ENCODE assay signal across 1 cellular context in the genomic region with DNA sequence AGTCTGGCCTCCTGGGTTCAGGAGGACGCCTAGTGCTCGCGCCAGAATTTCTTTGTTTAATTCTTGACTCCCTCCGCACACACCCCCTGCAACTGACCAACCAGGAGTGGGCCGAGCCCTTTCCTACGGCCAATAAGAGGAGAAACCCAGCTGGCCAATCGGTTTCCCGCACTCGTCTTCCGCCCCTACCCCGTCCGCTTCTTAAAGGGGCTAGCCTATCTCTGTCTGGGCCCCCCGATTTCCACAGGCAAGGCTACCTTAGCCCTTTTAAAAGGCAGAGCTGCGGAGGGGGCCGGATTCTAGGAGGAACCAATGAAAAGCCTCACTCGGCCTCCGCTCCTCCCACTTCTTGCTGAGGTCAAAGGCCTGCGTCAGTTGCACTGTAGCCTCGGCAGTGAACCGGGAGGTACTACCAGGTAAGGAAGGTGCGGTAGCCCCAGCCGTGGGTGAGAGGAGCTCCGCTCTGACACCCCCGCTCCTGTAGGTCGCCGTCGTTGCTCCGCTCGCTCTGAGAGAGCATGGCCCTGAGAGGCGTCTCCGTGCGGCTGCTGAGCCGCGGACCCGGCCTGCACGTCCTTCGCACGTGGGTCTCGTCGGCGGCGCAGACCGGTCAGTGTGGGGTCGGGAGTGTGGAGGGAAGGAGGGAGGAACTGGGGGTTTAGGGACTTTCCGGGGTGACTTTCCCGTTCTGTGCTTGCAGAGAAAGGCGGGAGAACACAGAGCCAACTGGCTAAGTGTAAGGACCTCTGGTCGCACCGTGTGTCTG.
TF ChIP-seq lines count a peak whose summit lies in the region.

A gene (plus strand): TSS at position 374 of the 766 bp plus-strand sequence. CDS start 145 bp downstream, at position 519.

TF ChIP-seq in HepG2, 621 proteins besides CTCF, POLR2A, EP300 and RAD21 (continued from another document and continues in another):
- TF ChIP-seq, protein P1, sequence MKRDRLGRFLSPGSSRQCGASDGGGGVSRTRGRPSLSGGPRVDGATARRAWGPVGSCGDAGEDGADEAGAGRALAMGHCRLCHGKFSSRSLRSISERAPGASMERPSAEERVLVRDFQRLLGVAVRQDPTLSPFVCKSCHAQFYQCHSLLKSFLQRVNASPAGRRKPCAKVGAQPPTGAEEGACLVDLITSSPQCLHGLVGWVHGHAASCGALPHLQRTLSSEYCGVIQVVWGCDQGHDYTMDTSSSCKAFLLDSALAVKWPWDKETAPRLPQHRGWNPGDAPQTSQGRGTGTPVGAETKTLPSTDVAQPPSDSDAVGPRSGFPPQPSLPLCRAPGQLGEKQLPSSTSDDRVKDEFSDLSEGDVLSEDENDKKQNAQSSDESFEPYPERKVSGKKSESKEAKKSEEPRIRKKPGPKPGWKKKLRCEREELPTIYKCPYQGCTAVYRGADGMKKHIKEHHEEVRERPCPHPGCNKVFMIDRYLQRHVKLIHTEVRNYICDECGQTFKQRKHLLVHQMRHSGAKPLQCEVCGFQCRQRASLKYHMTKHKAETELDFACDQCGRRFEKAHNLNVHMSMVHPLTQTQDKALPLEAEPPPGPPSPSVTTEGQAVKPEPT (CRISPR knock-in tag; IDR thresholded peaks at IDR 0.05; ENCODE audit: low read depth): peak; percentile 66; the same call in 1 of the 2 replicates
- TF ChIP-seq, protein P2, sequence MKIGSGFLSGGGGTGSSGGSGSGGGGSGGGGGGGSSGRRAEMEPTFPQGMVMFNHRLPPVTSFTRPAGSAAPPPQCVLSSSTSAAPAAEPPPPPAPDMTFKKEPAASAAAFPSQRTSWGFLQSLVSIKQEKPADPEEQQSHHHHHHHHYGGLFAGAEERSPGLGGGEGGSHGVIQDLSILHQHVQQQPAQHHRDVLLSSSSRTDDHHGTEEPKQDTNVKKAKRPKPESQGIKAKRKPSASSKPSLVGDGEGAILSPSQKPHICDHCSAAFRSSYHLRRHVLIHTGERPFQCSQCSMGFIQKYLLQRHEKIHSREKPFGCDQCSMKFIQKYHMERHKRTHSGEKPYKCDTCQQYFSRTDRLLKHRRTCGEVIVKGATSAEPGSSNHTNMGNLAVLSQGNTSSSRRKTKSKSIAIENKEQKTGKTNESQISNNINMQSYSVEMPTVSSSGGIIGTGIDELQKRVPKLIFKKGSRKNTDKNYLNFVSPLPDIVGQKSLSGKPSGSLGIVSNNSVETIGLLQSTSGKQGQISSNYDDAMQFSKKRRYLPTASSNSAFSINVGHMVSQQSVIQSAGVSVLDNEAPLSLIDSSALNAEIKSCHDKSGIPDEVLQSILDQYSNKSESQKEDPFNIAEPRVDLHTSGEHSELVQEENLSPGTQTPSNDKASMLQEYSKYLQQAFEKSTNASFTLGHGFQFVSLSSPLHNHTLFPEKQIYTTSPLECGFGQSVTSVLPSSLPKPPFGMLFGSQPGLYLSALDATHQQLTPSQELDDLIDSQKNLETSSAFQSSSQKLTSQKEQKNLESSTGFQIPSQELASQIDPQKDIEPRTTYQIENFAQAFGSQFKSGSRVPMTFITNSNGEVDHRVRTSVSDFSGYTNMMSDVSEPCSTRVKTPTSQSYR (CRISPR knock-in tag; IDR thresholded peaks at IDR 0.05; ENCODE audit: borderline replicate concordance): no peak
- 0 out of 2 replicates have a peak, but pooled peaks have one; percentile 29 for TF ChIP-seq ZNF570 (CRISPR knock-in tag; IDR thresholded peaks at IDR 0.05; ENCODE audit: borderline replicate concordance)
- no peak for TF ChIP-seq ZNF615 (CRISPR knock-in tag; IDR thresholded peaks at IDR 0.05; ENCODE audit: borderline replicate concordance)
- peak; percentile 93 for TF ChIP-seq RNF2 (conservative IDR thresholded peaks at IDR 0.05; ENCODE audit: low read depth)
- 0 out of 2 replicates have a peak, but pooled peaks have one; percentile 41 for TF ChIP-seq ZNF598 (CRISPR knock-in tag; IDR thresholded peaks at IDR 0.05; ENCODE audit: borderline replicate concordance)
- no peak for TF ChIP-seq DNMT1 (CRISPR knock-in tag; IDR thresholded peaks at IDR 0.05)
- TF ChIP-seq GABPB1 (CRISPR knock-in tag; IDR thresholded peaks at IDR 0.05): peak; percentile 78
- TF ChIP-seq ZNF567 (CRISPR knock-in tag; IDR thresholded peaks at IDR 0.05; ENCODE audit: borderline replicate concordance): peak; percentile 87; the same call in 1 of the 2 replicates
- TF ChIP-seq KLF13 (CRISPR knock-in tag; IDR thresholded peaks at IDR 0.05): no peak
- TF ChIP-seq, protein P3, sequence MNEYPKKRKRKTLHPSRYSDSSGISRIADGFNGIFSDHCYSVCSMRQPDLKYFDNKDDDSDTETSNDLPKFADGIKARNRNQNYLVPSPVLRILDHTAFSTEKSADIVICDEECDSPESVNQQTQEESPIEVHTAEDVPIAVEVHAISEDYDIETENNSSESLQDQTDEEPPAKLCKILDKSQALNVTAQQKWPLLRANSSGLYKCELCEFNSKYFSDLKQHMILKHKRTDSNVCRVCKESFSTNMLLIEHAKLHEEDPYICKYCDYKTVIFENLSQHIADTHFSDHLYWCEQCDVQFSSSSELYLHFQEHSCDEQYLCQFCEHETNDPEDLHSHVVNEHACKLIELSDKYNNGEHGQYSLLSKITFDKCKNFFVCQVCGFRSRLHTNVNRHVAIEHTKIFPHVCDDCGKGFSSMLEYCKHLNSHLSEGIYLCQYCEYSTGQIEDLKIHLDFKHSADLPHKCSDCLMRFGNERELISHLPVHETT (CRISPR knock-in tag; conservative IDR thresholded peaks at IDR 0.05): no peak; the same call in 1 of the 2 replicates
- TF ChIP-seq SP140L (CRISPR knock-in tag; IDR thresholded peaks at IDR 0.05; ENCODE audit: borderline replicate concordance): no peak
- TF ChIP-seq, protein P4, sequence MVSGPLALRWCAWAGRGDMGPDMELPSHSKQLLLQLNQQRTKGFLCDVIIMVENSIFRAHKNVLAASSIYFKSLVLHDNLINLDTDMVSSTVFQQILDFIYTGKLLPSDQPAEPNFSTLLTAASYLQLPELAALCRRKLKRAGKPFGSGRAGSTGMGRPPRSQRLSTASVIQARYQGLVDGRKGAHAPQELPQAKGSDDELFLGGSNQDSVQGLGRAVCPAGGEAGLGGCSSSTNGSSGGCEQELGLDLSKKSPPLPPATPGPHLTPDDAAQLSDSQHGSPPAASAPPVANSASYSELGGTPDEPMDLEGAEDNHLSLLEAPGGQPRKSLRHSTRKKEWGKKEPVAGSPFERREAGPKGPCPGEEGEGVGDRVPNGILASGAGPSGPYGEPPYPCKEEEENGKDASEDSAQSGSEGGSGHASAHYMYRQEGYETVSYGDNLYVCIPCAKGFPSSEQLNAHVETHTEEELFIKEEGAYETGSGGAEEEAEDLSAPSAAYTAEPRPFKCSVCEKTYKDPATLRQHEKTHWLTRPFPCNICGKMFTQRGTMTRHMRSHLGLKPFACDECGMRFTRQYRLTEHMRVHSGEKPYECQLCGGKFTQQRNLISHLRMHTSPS (CRISPR knock-in tag; IDR thresholded peaks at IDR 0.05; ENCODE audit: low read depth): no peak
- TF ChIP-seq, protein P5, sequence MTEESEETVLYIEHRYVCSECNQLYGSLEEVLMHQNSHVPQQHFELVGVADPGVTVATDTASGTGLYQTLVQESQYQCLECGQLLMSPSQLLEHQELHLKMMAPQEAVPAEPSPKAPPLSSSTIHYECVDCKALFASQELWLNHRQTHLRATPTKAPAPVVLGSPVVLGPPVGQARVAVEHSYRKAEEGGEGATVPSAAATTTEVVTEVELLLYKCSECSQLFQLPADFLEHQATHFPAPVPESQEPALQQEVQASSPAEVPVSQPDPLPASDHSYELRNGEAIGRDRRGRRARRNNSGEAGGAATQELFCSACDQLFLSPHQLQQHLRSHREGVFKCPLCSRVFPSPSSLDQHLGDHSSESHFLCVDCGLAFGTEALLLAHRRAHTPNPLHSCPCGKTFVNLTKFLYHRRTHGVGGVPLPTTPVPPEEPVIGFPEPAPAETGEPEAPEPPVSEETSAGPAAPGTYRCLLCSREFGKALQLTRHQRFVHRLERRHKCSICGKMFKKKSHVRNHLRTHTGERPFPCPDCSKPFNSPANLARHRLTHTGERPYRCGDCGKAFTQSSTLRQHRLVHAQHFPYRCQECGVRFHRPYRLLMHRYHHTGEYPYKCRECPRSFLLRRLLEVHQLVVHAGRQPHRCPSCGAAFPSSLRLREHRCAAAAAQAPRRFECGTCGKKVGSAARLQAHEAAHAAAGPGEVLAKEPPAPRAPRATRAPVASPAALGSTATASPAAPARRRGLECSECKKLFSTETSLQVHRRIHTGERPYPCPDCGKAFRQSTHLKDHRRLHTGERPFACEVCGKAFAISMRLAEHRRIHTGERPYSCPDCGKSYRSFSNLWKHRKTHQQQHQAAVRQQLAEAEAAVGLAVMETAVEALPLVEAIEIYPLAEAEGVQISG (CRISPR knock-in tag; IDR thresholded peaks at IDR 0.05): peak; percentile 64
- TF ChIP-seq, protein P6, sequence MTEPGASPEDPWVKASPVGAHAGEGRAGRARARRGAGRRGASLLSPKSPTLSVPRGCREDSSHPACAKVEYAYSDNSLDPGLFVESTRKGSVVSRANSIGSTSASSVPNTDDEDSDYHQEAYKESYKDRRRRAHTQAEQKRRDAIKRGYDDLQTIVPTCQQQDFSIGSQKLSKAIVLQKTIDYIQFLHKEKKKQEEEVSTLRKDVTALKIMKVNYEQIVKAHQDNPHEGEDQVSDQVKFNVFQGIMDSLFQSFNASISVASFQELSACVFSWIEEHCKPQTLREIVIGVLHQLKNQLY (CRISPR knock-in tag; IDR thresholded peaks at IDR 0.05): 0 out of 2 replicates have a peak, but pooled peaks have one; percentile 10
- TF ChIP-seq PHF8 (CRISPR knock-in tag; IDR thresholded peaks at IDR 0.05): peak; percentile 85
- TF ChIP-seq, protein P7, sequence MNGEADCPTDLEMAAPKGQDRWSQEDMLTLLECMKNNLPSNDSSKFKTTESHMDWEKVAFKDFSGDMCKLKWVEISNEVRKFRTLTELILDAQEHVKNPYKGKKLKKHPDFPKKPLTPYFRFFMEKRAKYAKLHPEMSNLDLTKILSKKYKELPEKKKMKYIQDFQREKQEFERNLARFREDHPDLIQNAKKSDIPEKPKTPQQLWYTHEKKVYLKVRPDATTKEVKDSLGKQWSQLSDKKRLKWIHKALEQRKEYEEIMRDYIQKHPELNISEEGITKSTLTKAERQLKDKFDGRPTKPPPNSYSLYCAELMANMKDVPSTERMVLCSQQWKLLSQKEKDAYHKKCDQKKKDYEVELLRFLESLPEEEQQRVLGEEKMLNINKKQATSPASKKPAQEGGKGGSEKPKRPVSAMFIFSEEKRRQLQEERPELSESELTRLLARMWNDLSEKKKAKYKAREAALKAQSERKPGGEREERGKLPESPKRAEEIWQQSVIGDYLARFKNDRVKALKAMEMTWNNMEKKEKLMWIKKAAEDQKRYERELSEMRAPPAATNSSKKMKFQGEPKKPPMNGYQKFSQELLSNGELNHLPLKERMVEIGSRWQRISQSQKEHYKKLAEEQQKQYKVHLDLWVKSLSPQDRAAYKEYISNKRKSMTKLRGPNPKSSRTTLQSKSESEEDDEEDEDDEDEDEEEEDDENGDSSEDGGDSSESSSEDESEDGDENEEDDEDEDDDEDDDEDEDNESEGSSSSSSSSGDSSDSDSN (CRISPR knock-in tag; IDR thresholded peaks at IDR 0.05): peak; percentile 74
- TF ChIP-seq, protein P8, sequence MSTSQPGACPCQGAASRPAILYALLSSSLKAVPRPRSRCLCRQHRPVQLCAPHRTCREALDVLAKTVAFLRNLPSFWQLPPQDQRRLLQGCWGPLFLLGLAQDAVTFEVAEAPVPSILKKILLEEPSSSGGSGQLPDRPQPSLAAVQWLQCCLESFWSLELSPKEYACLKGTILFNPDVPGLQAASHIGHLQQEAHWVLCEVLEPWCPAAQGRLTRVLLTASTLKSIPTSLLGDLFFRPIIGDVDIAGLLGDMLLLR (CRISPR knock-in tag; IDR thresholded peaks at IDR 0.05): peak; percentile 93; the same call in 1 of the 2 replicates
- TF ChIP-seq ZNF33B (CRISPR knock-in tag; IDR thresholded peaks at IDR 0.05): peak; percentile 47; the same call in 1 of the 2 replicates
- no peak for TF ChIP-seq SIX1 (CRISPR knock-in tag; IDR thresholded peaks at IDR 0.05; ENCODE audit: borderline replicate concordance)
- peak; percentile 63; the same call in 1 of the 2 replicates for TF ChIP-seq ZNF274 (CRISPR knock-in tag; IDR thresholded peaks at IDR 0.05)
- TF ChIP-seq, protein P9, sequence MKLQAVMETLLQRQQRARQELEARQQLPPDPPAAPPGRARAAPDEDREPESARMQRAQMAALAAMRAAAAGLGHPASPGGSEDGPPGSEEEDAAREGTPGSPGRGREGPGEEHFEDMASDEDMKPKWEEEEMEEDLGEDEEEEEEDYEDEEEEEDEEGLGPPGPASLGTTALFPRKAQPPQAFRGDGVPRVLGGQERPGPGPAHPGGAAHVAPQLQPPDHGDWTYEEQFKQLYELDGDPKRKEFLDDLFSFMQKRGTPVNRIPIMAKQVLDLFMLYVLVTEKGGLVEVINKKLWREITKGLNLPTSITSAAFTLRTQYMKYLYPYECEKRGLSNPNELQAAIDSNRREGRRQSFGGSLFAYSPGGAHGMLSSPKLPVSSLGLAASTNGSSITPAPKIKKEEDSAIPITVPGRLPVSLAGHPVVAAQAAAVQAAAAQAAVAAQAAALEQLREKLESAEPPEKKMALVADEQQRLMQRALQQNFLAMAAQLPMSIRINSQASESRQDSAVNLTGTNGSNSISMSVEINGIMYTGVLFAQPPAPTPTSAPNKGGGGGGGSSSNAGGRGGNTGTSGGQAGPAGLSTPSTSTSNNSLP (IDR thresholded peaks at IDR 0.05; ENCODE audit: low read depth, low read length): no peak
- no peak for TF ChIP-seq IRX3 (CRISPR knock-in tag; IDR thresholded peaks at IDR 0.05; ENCODE audit: borderline replicate concordance, low read depth)
- TF ChIP-seq ZNF546 (CRISPR knock-in tag; conservative IDR thresholded peaks at IDR 0.05): no peak
- 0 out of 2 replicates have a peak, but pooled peaks have one; percentile 72 for TF ChIP-seq ZNF10 (CRISPR knock-in tag; IDR thresholded peaks at IDR 0.05; ENCODE audit: borderline replicate concordance, low read depth)
- no peak for TF ChIP-seq HMG20B (CRISPR knock-in tag; conservative IDR thresholded peaks at IDR 0.05)
- TF ChIP-seq, protein P10, sequence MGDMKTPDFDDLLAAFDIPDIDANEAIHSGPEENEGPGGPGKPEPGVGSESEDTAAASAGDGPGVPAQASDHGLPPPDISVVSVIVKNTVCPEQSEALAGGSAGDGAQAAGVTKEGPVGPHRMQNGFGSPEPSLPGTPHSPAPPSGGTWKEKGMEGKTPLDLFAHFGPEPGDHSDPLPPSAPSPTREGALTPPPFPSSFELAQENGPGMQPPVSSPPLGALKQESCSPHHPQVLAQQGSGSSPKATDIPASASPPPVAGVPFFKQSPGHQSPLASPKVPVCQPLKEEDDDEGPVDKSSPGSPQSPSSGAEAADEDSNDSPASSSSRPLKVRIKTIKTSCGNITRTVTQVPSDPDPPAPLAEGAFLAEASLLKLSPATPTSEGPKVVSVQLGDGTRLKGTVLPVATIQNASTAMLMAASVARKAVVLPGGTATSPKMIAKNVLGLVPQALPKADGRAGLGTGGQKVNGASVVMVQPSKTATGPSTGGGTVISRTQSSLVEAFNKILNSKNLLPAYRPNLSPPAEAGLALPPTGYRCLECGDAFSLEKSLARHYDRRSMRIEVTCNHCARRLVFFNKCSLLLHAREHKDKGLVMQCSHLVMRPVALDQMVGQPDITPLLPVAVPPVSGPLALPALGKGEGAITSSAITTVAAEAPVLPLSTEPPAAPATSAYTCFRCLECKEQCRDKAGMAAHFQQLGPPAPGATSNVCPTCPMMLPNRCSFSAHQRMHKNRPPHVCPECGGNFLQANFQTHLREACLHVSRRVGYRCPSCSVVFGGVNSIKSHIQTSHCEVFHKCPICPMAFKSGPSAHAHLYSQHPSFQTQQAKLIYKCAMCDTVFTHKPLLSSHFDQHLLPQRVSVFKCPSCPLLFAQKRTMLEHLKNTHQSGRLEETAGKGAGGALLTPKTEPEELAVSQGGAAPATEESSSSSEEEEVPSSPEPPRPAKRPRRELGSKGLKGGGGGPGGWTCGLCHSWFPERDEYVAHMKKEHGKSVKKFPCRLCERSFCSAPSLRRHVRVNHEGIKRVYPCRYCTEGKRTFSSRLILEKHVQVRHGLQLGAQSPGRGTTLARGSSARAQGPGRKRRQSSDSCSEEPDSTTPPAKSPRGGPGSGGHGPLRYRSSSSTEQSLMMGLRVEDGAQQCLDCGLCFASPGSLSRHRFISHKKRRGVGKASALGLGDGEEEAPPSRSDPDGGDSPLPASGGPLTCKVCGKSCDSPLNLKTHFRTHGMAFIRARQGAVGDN (CRISPR knock-in tag; IDR thresholded peaks at IDR 0.05): peak; percentile 88
- TF ChIP-seq TEAD3 (CRISPR knock-in tag; optimal IDR thresholded peaks at IDR 0.05; ENCODE audit: borderline replicate concordance): peak; percentile 27
- TF ChIP-seq DMAP1 (CRISPR knock-in tag; IDR thresholded peaks at IDR 0.05): peak; percentile 82; the same call in 1 of the 2 replicates
- TF ChIP-seq PAF1 (CRISPR knock-in tag; IDR thresholded peaks at IDR 0.05): no peak
